In genomic region chr9:22147818-22148573, GRCh38 we compare ENCODE assay signal across 10 cellular contexts.
DNase-seq lines count a peak whose midpoint lies in the region; FAIRE-seq and TF ChIP-seq lines count a peak whose summit lies in the region.
"Had no signal": no experiment of that assay in that cellular context is flagged by ENCODE, and none has a peak within 500 bp of the region (broad histone marks: within the 10 kb centered on the region; RNA-seq: fewer than 3 reads in every experiment).

No MANE protein-coding gene starts in this region.

- H3K4me3 ChIP-seq in adrenal gland, result no peak overlapping the region

- H3K36me3 ChIP-seq in adrenal gland (replicated peaks in 1 of 2), result no peaks in the 10 kb centered on the region

- no peak for TF ChIP-seq CTCF in adrenal gland (IDR thresholded peaks at IDR 0.05)

- WGBS in adrenal gland, 4 donors, result 71 to 75% (median 74%) methylated on average over 8 of the region's 8 CpGs

- DNase-seq in EH (ENCODE audit: low read depth) (peak; percentile 46), NCI-H460 (ENCODE audit: extremely low read depth, low read depth) (peak; percentile 64), occipital lobe (lab: John Stamatoyannopoulos, UW) (peak; percentile 5), adrenal gland (no peak), NCI-H1092 (lab: John Stamatoyannopoulos, UW) (no peak), H54 (ENCODE audit: insufficient read length, low spot score) (no peak), SK-N-DZ (ENCODE audit: low spot score) (no peak)
- DNase-seq in central memory CD4-positive, alpha-beta T cell, result peak; percentile 39
- DNase-seq: right cardiac atrium, substantia nigra had no signal

- no peaks in the 10 kb centered on the region for H3K4me1 ChIP-seq in adrenal gland (replicated peaks in 1 of 2)

- FAIRE-seq in H54 (lab: Jason Lieb, UNC), result no peak

- no peaks in the 10 kb centered on the region for H3K27me3 ChIP-seq in adrenal gland

- H3K27ac ChIP-seq in adrenal gland, result no peak overlapping the region

- intact Hi-C loops in adrenal gland (cut with DNase I), result no loop called here

- no peaks in the 10 kb centered on the region for H3K9me3 ChIP-seq in adrenal gland (replicated peaks in 1 of 3)

- TF ChIP-seq POLR2A in adrenal gland (IDR thresholded peaks at IDR 0.05) (no peak), H54 (IDR thresholded peaks at IDR 0.05; ENCODE audit: low read depth, low read length) (no peak)

Comparison
In these comparisons a context has a peak if more than half of its experiments do, and no peak if none do; other contexts are left out.
1. DNase-seq: peak in EH (single experiment), NCI-H460 (single experiment), central memory CD4-positive, alpha-beta T cell (single experiment) and occipital lobe (single experiment); none in adrenal gland (0 of 7), NCI-H1092 (single experiment), H54 (single experiment) and SK-N-DZ (single experiment).